In the genomic region with DNA sequence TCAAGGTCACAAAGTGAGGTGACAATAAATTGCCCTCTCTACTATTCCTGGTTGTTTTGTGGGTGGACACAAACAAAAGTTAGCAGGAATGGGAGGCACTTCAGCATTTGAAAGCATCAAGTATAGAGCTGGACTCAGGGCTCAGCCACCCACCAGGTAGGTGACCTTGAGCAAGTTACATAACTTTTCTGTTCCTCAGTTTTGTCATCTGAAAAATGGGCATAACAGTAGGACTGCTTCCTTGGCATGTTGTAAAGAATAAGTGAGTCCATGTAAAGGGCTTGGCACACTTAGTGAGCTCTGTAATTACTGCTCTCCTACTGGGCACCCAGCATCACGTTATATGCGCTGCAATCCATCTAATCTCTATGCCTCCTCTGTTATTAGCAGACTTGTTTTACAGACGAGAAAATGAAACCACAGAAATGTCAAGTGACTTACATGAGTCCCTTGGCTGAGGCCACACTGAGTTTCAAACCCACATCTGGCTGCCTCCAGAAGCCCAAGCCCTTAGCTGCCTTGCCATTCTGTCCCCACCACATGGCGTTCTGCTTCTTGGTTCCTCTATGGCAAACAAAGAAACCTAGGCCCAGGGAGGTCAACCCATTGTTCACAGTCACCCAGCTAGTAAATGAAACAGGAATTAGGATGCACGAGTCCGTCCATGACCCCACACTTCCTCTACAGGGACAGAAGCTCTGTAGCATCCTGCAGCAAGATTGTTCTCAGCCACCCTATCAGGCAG, we compare ENCODE assay signal across 10 cellular contexts.
DNase-seq lines count a peak whose midpoint lies in the region; ATAC-seq lines count a peak whose summit lies in the region.
"Had no signal": no experiment of that assay in that cellular context is flagged by ENCODE, and none has a peak within 500 bp of the region (broad histone marks: within the 10 kb centered on the region; RNA-seq: fewer than 3 reads in every experiment).

No MANE protein-coding gene starts in this region.

- no peaks in the 10 kb centered on the region for H3K9me3 ChIP-seq in CD8-positive, alpha-beta memory T cell (ENCODE audit: low read length)
- no peaks in the 10 kb centered on the region for H3K9me3 ChIP-seq in T-helper 17 cell (ENCODE audit: control insufficient read depth, low read length, poor library complexity, severe bottlenecking)

- no peaks in the 10 kb centered on the region for H3K36me3 ChIP-seq in CD8-positive, alpha-beta memory T cell (ENCODE audit: insufficient read depth, low read length)

- peaks cover 3% of the 10 kb centered on the region for H3K27me3 ChIP-seq in CD8-positive, alpha-beta memory T cell (ENCODE audit: insufficient read depth, low read length, poor library complexity, severe bottlenecking)

- no peaks in the 10 kb centered on the region for H3K9me3 Mint-ChIP-seq in CD8-positive, alpha-beta memory T cell

- no peak overlapping the region for H3K27ac ChIP-seq in CD8-positive, alpha-beta memory T cell (ENCODE audit: low read depth, low read length)

- H3K4me1 Mint-ChIP-seq in CD8-positive, alpha-beta memory T cell: peaks cover 9 to 22% (median 18%) of the 10 kb centered on the region in 3 donors
- H3K4me1 Mint-ChIP-seq in T-helper 17 cell: peaks cover 5% of the 10 kb centered on the region

- peak overlapping the region in 4 of 7 donors; percentile 10 to 59 (median 34) for H3K4me3 Mint-ChIP-seq in CD8-positive, alpha-beta memory T cell
- H3K4me3 Mint-ChIP-seq in T-helper 17 cell: no peak overlapping the region

- POLR2A ChIA-PET in CD8-positive, alpha-beta memory T cell (lab: Charles Lee): no interaction called here

- peak overlapping the region in 5 of 8 donors; percentile 4 to 75 (median 55) for H3K27ac Mint-ChIP-seq in CD8-positive, alpha-beta memory T cell
- no peak overlapping the region for H3K27ac Mint-ChIP-seq in T-helper 17 cell

- CTCF ChIA-PET in CD8-positive, alpha-beta memory T cell (lab: Charles Lee): no interaction called here

- no peak overlapping the region for H3K4me3 ChIP-seq in CD8-positive, alpha-beta memory T cell (ENCODE audit: low read length)

- DNase-seq in CD8-positive, alpha-beta memory T cell: no peak
- DNase-seq in T-helper 17 cell: no peak
- no peak for DNase-seq in ecto neural progenitor cell (ENCODE audit: low spot score)
- no peak for DNase-seq in SHP77 treated with DMSO at 0.1 percent for 48 hours (lab: John Stamatoyannopoulos, UW)
- no peak for DNase-seq in stimulated activated CD4-positive, alpha-beta T cell treated with anti-CD3 and anti-CD28 coated beads, Interleukin-4, amount 100 ng/mL, for 4 hours
- DNase-seq in KG1 (lab: John Stamatoyannopoulos, UW): no peak
- DNase-seq: activated naive CD4-positive, alpha-beta T cell; C1 segment of cervical spinal cord had no signal

- H3K4me1 ChIP-seq in CD8-positive, alpha-beta memory T cell (ENCODE audit: insufficient read depth, low read length): no peaks in the 10 kb centered on the region

- ATAC-seq in GM19438 (IDR thresholded peaks at IDR 0.05; ENCODE audit: low read depth, unreplicated experiment): peak; percentile 79
- ATAC-seq in HG03060 (IDR thresholded peaks at IDR 0.05; ENCODE audit: low read depth, unreplicated experiment): peak; percentile 53
- peak; percentile 23 for ATAC-seq in T-helper 17 cell

- no peaks in the 10 kb centered on the region for H3K36me3 Mint-ChIP-seq in CD8-positive, alpha-beta memory T cell
- peaks cover 2% of the 10 kb centered on the region for H3K36me3 Mint-ChIP-seq in T-helper 17 cell (ENCODE audit: low read depth)

- H3K27me3 Mint-ChIP-seq in CD8-positive, alpha-beta memory T cell: peaks cover 11 to 18% of the 10 kb centered on the region in 2 donors
- peaks cover 41% of the 10 kb centered on the region for H3K27me3 Mint-ChIP-seq in T-helper 17 cell

Comparison
In these comparisons a context has a peak if more than half of its experiments do, and no peak if none do; other contexts are left out.
1. ATAC-seq: peak in every context shown above with its lines; median percentile 79 in GM19438; 53 in HG03060; 23 in T-helper 17 cell.